8 cellular contexts compared by ENCODE assay signal in genomic region chr1:184051485-184052193, GRCh38. TPM values are rescaled to one million over a fixed set of nuclear protein-coding genes. Genes with fewer than 3 reads are reported as not detected.
DNase-seq lines count a peak whose midpoint lies in the region; ATAC-seq lines count a peak whose summit lies in the region.

Gene TSEN15 (plus strand): TSS chr1:184051730. CDS start chr1:184051756, 26 bp downstream.

- DNase-seq in AG08396 (ENCODE audit: low spot score), result peak; percentile 83
- peak; percentile 52 for DNase-seq in NCI-H345 treated with DMSO at 0.1 percent for 48 hours (lab: John Stamatoyannopoulos, UW; ENCODE audit: unreplicated experiment)
- peak; percentile 66 for DNase-seq in cerebellum (ENCODE audit: low spot score)
- DNase-seq in stimulated activated CD4-positive, alpha-beta T cell treated with anti-CD3 and anti-CD28 coated beads, Interleukin-2, amount 100 ng/mL, for 24 hours, result peak; percentile 81 to 83

- no peaks in the 10 kb centered on the region for H3K27me3 ChIP-seq in layer of hippocampus (ENCODE audit: control insufficient read depth, insufficient read depth, low read length)

- peak; percentile 89 for ATAC-seq in GM18873 (IDR thresholded peaks at IDR 0.05; ENCODE audit: low FRiP score, unreplicated experiment)
- ATAC-seq in HG03139 (IDR thresholded peaks at IDR 0.05; ENCODE audit: unreplicated experiment), result peak; percentile 98
- peak; percentile 98 for ATAC-seq in activated CD4-positive, CD25-positive, alpha-beta regulatory T cell treated with anti-CD3 and anti-CD28 coated beads, Interleukin-2, amount 50 U/mL, for 24 hours

- peak within 1 kb of the TSS; percentile 64 for H3K27ac ChIP-seq in layer of hippocampus (ENCODE audit: low read depth, low read length)

RNA-seq across cellular contexts. Expression of gene TSEN15, which starts in this region (rescaled TPM):
- total RNA-seq in cerebellum, result 33.3 TPM

Comparison
In these comparisons a context has a peak if more than half of its experiments do, and no peak if none do; other contexts are left out.
1. Peak in every context shown above with its lines: DNase-seq, ATAC-seq and H3K27ac ChIP-seq.